8 cellular contexts compared by ENCODE assay signal in the genomic region with DNA sequence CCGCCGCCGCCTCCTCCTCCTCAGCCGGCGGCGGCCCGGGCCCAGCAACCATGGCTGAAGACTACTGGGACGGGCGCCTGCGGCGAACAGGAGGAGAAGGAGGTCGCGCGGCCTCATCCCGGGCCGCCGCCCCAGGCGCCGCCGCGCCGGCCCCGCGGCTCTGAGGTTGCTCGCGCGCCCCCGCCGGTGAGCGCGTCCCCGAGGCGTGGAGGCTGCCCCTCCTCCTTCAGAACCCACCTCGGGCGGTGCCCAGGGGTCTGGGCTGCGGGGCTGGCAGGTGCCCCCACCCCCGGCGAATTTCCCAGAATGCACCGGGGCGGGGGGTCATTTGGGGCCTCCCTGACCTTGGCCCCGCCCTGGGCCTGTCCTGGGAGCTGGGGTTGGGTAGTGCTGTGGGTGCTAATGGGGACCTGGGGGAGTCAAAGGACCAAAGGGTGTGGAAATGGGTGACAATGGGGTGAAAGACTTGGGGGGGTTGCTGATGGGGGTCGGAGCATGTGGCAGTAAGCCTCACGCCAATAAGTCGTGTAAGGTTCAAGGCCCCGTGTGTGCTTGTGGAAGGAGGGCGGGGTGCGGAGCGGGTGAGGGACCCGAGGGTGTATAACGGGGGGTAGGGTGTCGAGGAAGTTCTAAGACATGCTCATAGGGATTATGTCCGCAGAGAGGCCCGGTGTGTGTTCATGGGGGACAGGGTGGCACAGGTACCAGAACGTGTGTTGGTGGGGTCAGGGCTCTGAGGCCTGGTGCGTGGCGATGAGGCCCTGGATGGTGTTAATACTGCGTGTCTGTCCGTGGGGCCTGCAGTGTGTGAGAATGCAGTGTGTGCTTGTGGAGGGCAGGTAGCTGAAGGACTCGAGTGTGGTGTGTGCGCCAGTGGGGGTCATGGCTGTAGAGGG. TPM values are rescaled to one million over a fixed set of nuclear protein-coding genes. Genes with fewer than 3 reads are reported as not detected.
A peak's percentile ranks its signal among the peaks of the same experiment; 100 is the strongest.
DNase-seq lines count a peak whose midpoint lies in the region; ATAC-seq and TF ChIP-seq lines count a peak whose summit lies in the region.

No MANE protein-coding gene starts in this region.

- no peaks in the 10 kb centered on the region for H3K9me3 ChIP-seq in PC-3 (ENCODE audit: low read length)
- no peaks in the 10 kb centered on the region for H3K9me3 ChIP-seq in heart right ventricle

- H3K4me3 ChIP-seq in PC-3 (ENCODE audit: low read length), result peak overlapping the region; percentile 93
- peak overlapping the region; percentile 69 to 94 (median 77) for H3K4me3 ChIP-seq in heart right ventricle
- H3K4me3 ChIP-seq in retinal pigment epithelial cell (ENCODE audit: low read length), result peak overlapping the region; percentile 68

- no peaks in the 10 kb centered on the region for H3K9me2 ChIP-seq in PC-3 (replicated peaks; ENCODE audit: low read length)

- H3K4me2 ChIP-seq in PC-3 (ENCODE audit: low read length), result peak overlapping the region; percentile 89

- H3K27ac ChIP-seq in PC-3 (ENCODE audit: low read length), result peak overlapping the region; percentile 93
- peak overlapping the region; percentile 94 to 99 (median 98) for H3K27ac ChIP-seq in heart right ventricle

- TF ChIP-seq CTCF in PC-3 (conservative IDR thresholded peaks at IDR 0.05; ENCODE audit: low read depth, low read length), result no peak
- TF ChIP-seq CTCF in heart right ventricle (IDR thresholded peaks at IDR 0.05), result no peak
- TF ChIP-seq CTCF in retinal pigment epithelial cell (conservative IDR thresholded peaks at IDR 0.05; ENCODE audit: low read depth, low read length), result no peak

- H3K9me3 Mint-ChIP-seq in activated naive CD4-positive, alpha-beta T cell treated with anti-CD3 and anti-CD28 coated beads, Interleukin-2, amount 10 ng/mL, durations not matched to agents 7 days and 5 days, result no peaks in the 10 kb centered on the region

- peak overlapping the region; percentile 99 for H3K9ac ChIP-seq in PC-3 (ENCODE audit: low read length)

- ATAC-seq in GM18511 (IDR thresholded peaks at IDR 0.05; ENCODE audit: unreplicated experiment), result peak; percentile 1
- ATAC-seq in PC-3, result no peak
- ATAC-seq in heart right ventricle, result peak in 5 of 8 donors; percentile 1 to 16 (median 10)
- no peak for ATAC-seq in GM18907 (IDR thresholded peaks at IDR 0.05; ENCODE audit: unreplicated experiment)
- ATAC-seq in HG03469 (IDR thresholded peaks at IDR 0.05; ENCODE audit: unreplicated experiment), result no peak

- H3K27ac Mint-ChIP-seq in activated naive CD4-positive, alpha-beta T cell treated with anti-CD3 and anti-CD28 coated beads, Interleukin-2, amount 10 ng/mL, durations not matched to agents 7 days and 5 days, result peak overlapping the region; percentile 92

- peak overlapping the region; percentile 85 for H3K4me3 Mint-ChIP-seq in activated naive CD4-positive, alpha-beta T cell treated with anti-CD3 and anti-CD28 coated beads, Interleukin-2, amount 10 ng/mL, durations not matched to agents 7 days and 5 days

- H3K79me2 ChIP-seq in PC-3 (ENCODE audit: low read length), result peaks cover 47% of the 10 kb centered on the region

- 1% methylated on average over 49 to 56 of the region's 60 CpGs for WGBS in heart right ventricle, 2 donors

- H3K36me3 Mint-ChIP-seq in activated naive CD4-positive, alpha-beta T cell treated with anti-CD3 and anti-CD28 coated beads, Interleukin-2, amount 10 ng/mL, durations not matched to agents 7 days and 5 days, result peaks cover 27% of the 10 kb centered on the region

- H4K20me1 ChIP-seq in PC-3 (ENCODE audit: low read length), result peaks cover 30% of the 10 kb centered on the region

- no peaks in the 10 kb centered on the region for H3K27me3 ChIP-seq in PC-3 (ENCODE audit: low read length)
- no peaks in the 10 kb centered on the region for H3K27me3 ChIP-seq in heart right ventricle

- no peaks in the 10 kb centered on the region for H3K27me3 Mint-ChIP-seq in activated naive CD4-positive, alpha-beta T cell treated with anti-CD3 and anti-CD28 coated beads, Interleukin-2, amount 10 ng/mL, durations not matched to agents 7 days and 5 days

- H3K36me3 ChIP-seq in PC-3 (ENCODE audit: low read depth, low read length), result peaks cover 31% of the 10 kb centered on the region; the same call in 1 of the 2 replicates
- peaks cover 0 to 40% (median 0%) of the 10 kb centered on the region in 9 donors for H3K36me3 ChIP-seq in heart right ventricle

- POLR2A ChIA-PET in PC-3 (lab: Charles Lee; ENCODE audit: unreplicated experiment), result no interaction called here

- H2AFZ ChIP-seq in PC-3 (ENCODE audit: low read length), result no peak overlapping the region

- DNase-seq in PC-3 (no peak), heart right ventricle (peak; percentile 42 to 64), retinal pigment epithelial cell (ENCODE audit: low read depth) (no peak), mucosa of gallbladder (ENCODE audit: low spot score) (no peak)
- peak; percentile 66 for DNase-seq in activated naive CD4-positive, alpha-beta T cell treated with anti-CD3 and anti-CD28 coated beads, Interleukin-2, amount 10 ng/mL, durations not matched to agents 7 days and 5 days

- H3F3A ChIP-seq in PC-3 (ENCODE audit: low read length, unreplicated experiment), result peaks cover 16% of the 10 kb centered on the region

- TSS peak; percentile 18 for BruUV-seq in PC-3 (replicated peaks; lab: Mats Ljungman, UMichigan)

- peaks cover 36% of the 10 kb centered on the region for H3K4me1 Mint-ChIP-seq in activated naive CD4-positive, alpha-beta T cell treated with anti-CD3 and anti-CD28 coated beads, Interleukin-2, amount 10 ng/mL, durations not matched to agents 7 days and 5 days

- intact Hi-C loops in PC-3 (cut with micrococcal nuclease), result loop anchor here (1.0 to 5.0 kb wide), 2 partner anchors 14 to 93 kb away; a partner anchor contains a TSS
- intact Hi-C loops in heart right ventricle (cut with DNase I), result loop anchor here in 5 of 10 donors (1.0 to 10.0 kb wide), 4 partner anchors 14 to 436 kb away; a partner anchor contains a TSS

- CTCF ChIA-PET in PC-3 (lab: Charles Lee), result no interaction called here
- CTCF ChIA-PET in activated naive CD4-positive, alpha-beta T cell treated with anti-CD3 and anti-CD28 coated beads, Interleukin-2, amount 10 ng/mL, durations not matched to agents 7 days and 5 days (lab: Charles Lee), result interaction anchor here (0.6 kb wide), 1 partner anchor 13 kb away, joined by 3 read pairs; a partner anchor contains a TSS

- H3K4me1 ChIP-seq in PC-3 (ENCODE audit: insufficient read depth, low read length), result peaks cover 34% of the 10 kb centered on the region
- H3K4me1 ChIP-seq in heart right ventricle, result peaks cover 0 to 36% (median 24%) of the 10 kb centered on the region in 9 donors

RNA-seq across cellular contexts. Expression of a gene that starts 0.7 kb away (rescaled TPM):
- total RNA-seq in PC-3 (2014; rRNA removed) (155 and 208 TPM in 2 replicates), heart right ventricle (100 to 1,000 TPM; 129 to 193 (median 147) TPM), mucosa of gallbladder (80.9 TPM)
- polyA plus RNA-seq in heart right ventricle, result 100 to 1,000 TPM; 110 to 124 TPM

RNA-seq across cellular contexts. Expression of a gene that starts 13.6 kb away (rescaled TPM):
- total RNA-seq in PC-3 (2014; rRNA removed) (31.3 and 37.3 TPM in 2 replicates), heart right ventricle (10 to 100 TPM; 36.4 to 73.0 (median 58.6) TPM), mucosa of gallbladder (59.0 TPM)
- polyA plus RNA-seq in heart right ventricle, result 10 to 100 TPM; 20.0 to 25.4 TPM

RNA-seq across cellular contexts. Expression of a gene that starts 25.5 kb away (rescaled TPM):
- total RNA-seq in PC-3 (2014; rRNA removed) (282 and 299 TPM in 2 replicates), heart right ventricle (100 to 1,000 TPM; 110 to 157 (median 128) TPM), mucosa of gallbladder (252 TPM)
- polyA plus RNA-seq in heart right ventricle, result 10 to 100 TPM; 90.9 to 99.4 TPM

Comparison
In these comparisons a context has a peak if more than half of its experiments do, and no peak if none do; other contexts are left out.
1. ATAC-seq: peak in GM18511 (single experiment) and heart right ventricle (5 of 8); none in PC-3 (single experiment), GM18907 (single experiment) and HG03469 (single experiment).
2. DNase-seq: peak in activated naive CD4-positive, alpha-beta T cell treated with anti-CD3 and anti-CD28 coated beads, Interleukin-2, amount 10 ng/mL, durations not matched to agents 7 days and 5 days (single experiment) and heart right ventricle (2 of 2); none in PC-3 (single experiment), retinal pigment epithelial cell (single experiment) and mucosa of gallbladder (single experiment).
3. Peak in every context shown above with its lines, with median percentiles within 50 percentile points of each other: H3K4me3 ChIP-seq.